33 cellular contexts compared by ENCODE assay signal in genomic region chrX:147351644-147352043, GRCh38.
"Had no signal": no experiment of that assay in that cellular context is flagged by ENCODE, and none has a peak within 500 bp of the region (broad histone marks: within the 10 kb centered on the region; RNA-seq: fewer than 3 reads in every experiment).

No MANE protein-coding gene starts in this region.

- H3K27ac ChIP-seq: KMS-11, Peyer's patch, RWPE1, SJCRH30, SK-N-MC had no signal

- H3K4me2 ChIP-seq: KMS-11 had no signal

- H3K4me3 ChIP-seq: Peyer's patch, SJCRH30, SK-N-MC had no signal

- H3K4me1 ChIP-seq: Peyer's patch, SJCRH30 had no signal

- ATAC-seq: PC-3, Right ventricle myocardium inferior, SK-N-SH treated with all-trans-retinoic acid at 6 μM for 48 hours, T-cell had no signal

- H3K9ac ChIP-seq: KMS-11 had no signal

- H3K36me3 ChIP-seq: Peyer's patch, SJCRH30 had no signal

- H3K9me3 ChIP-seq: Peyer's patch, SJCRH30 had no signal

- DNase-seq: Karpas-422, NCI-H1048, NCI-H1092 treated with DMSO at 0.1 percent for 48 hours, NCI-H1105 treated with DMSO at 0.1 percent for 48 hours, NCI-H1417, NCI-H1436, NCI-H146, NCI-H1694, NCI-H187, NCI-H1930, NCI-H2029 treated with DMSO at 0.1 percent for 48 hours, NCI-H2081 treated with DMSO at 0.1 percent for 48 hours, NCI-H2107, NCI-H2171, NCI-H226, NCI-H446 treated with DMSO at 0.1 percent for 48 hours, NCI-H510A, NCI-H524, NCI-H526, NCI-H69, NCI-H748 treated with DMSO at 0.1 percent for 48 hours, NCI-H82, PC-3, Peyer's patch, SHP77, SIG-M5, SJCRH30, T-cell had no signal

- H3K27ac Mint-ChIP-seq: T-cell had no signal

- H3K4me1 Mint-ChIP-seq: T-cell had no signal

- H3K27me3 ChIP-seq: Peyer's patch, SJCRH30 had no signal

- H3K36me3 Mint-ChIP-seq: T-cell had no signal

- H3K4me3 Mint-ChIP-seq: T-cell had no signal
